ENCODE assay signal across 15 cellular contexts in the genomic region with DNA sequence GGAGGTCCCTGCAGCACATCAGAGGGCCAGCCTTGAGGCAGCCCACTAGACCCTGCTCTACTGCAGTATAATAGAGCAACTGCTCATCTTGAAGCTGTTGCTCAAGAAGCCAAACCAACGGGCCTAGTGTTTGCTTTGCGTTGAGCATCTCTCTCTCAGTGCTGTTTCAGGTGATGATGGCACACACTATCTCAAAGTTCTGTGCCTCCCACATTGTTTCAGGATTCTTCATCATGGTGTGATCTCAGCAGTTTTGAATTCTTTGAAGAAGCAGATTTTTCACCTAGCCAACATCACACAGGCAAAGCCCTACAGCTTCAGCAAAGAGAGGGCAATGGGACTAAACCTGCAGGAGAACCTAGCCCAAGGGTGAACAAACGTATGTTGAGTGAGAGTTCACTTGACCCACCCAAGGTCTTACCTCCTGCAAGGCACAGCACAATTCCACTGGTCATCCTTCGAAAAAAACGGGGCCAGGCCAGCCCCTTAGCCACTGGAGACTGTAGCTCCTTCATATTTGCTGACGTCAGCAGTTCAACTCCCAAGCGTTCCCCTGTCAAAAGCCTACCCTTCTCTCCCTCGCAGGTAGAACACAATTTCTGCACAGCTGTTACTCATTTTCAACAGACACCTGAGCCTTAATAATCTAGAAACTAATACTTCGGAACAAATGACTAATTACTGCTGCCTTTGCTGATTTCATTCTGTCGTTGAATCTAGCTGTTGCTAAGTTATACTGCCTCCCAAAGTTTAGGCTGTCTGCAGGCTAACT. TPM values are rescaled to one million over a fixed set of nuclear protein-coding genes. Genes with fewer than 3 reads are reported as not detected.
DNase-seq lines count a peak whose midpoint lies in the region; TF ChIP-seq lines count a peak whose summit lies in the region.
"Had no signal": no experiment of that assay in that cellular context is flagged by ENCODE, and none has a peak within 500 bp of the region (broad histone marks: within the 10 kb centered on the region; RNA-seq: fewer than 3 reads in every experiment).

No MANE protein-coding gene starts in this region.

- peaks cover 0 to 10% (median 0%) of the 10 kb centered on the region in 6 donors for H3K36me3 ChIP-seq in spleen
- H3K36me3 ChIP-seq: left ventricle myocardium inferior had no signal

- H3K4me1 ChIP-seq in spleen, result peaks cover 0 to 34% (median under 1%) of the 10 kb centered on the region in 6 donors
- H3K4me1 ChIP-seq: left ventricle myocardium inferior, transverse colon had no signal

- H3K4me3 ChIP-seq in GM12865 (ENCODE audit: low read depth, low read length), result no peak overlapping the region
- no peak overlapping the region for H3K4me3 ChIP-seq in choroid plexus epithelial cell (ENCODE audit: low read depth, low read length)
- H3K4me3 ChIP-seq in spleen, result no peak overlapping the region
- H3K4me3 ChIP-seq: left ventricle myocardium inferior, transverse colon had no signal

- 60 to 83% (median 78%) methylated on average over 10 of the region's 10 CpGs for WGBS in spleen, 5 donors

- H3K36me3 Mint-ChIP-seq in CD14-positive monocyte, result peaks cover 8% of the 10 kb centered on the region in 2 donors
- peaks cover 55% of the 10 kb centered on the region for H3K36me3 Mint-ChIP-seq in T-helper 1 cell treated with Interleukin-12 subunit alpha and Interleukin-12 subunit beta and Interleukin-4 antibody, amounts not matched to agents 30 μg/mL and 1 μg/mL, for 36 hours (ENCODE audit: low read depth)

- peaks cover 64% of the 10 kb centered on the region for H3K4me1 Mint-ChIP-seq in CD14-positive monocyte
- peaks cover 40% of the 10 kb centered on the region for H3K4me1 Mint-ChIP-seq in T-helper 1 cell treated with Interleukin-12 subunit alpha and Interleukin-12 subunit beta and Interleukin-4 antibody, amounts not matched to agents 30 μg/mL and 1 μg/mL, for 36 hours (ENCODE audit: low read depth)

- no peaks in the 10 kb centered on the region for H3K27me3 Mint-ChIP-seq in CD14-positive monocyte (ENCODE audit: low read depth in 3 of 3)
- H3K27me3 Mint-ChIP-seq in T-helper 1 cell treated with Interleukin-12 subunit alpha and Interleukin-12 subunit beta and Interleukin-4 antibody, amounts not matched to agents 30 μg/mL and 1 μg/mL, for 36 hours (ENCODE audit: low read depth), result no peaks in the 10 kb centered on the region

- H3K27ac Mint-ChIP-seq in CD14-positive monocyte, result peak overlapping the region; percentile 25 to 88 (median 64)
- H3K27ac Mint-ChIP-seq in T-helper 1 cell treated with Interleukin-12 subunit alpha and Interleukin-12 subunit beta and Interleukin-4 antibody, amounts not matched to agents 30 μg/mL and 1 μg/mL, for 36 hours, result peak overlapping the region; percentile 71

- TF ChIP-seq CTCF in CD14-positive monocyte (IDR thresholded peaks at IDR 0.05), result no peak
- no peak for TF ChIP-seq CTCF in GM12865 (IDR thresholded peaks at IDR 0.05; ENCODE audit: insufficient read depth, low read depth, low read length, missing control alignments)
- no peak for TF ChIP-seq CTCF in choroid plexus epithelial cell (conservative IDR thresholded peaks at IDR 0.05; ENCODE audit: low read depth, low read length)
- no peak for TF ChIP-seq CTCF in spleen (IDR thresholded peaks at IDR 0.05 in 8 of 11, conservative IDR thresholded peaks at IDR 0.05 in 3 of 11)

- no peak for TF ChIP-seq POLR2A in spleen (IDR thresholded peaks at IDR 0.05)

- intact Hi-C loops in CD14-positive monocyte (cut with micrococcal nuclease) (loop anchor here in 1 of 2 donors (2.0 kb wide), 1 partner anchor 14 kb away; no protein-coding TSS in a partner anchor), spleen (cut with DNase I; ENCODE audit: low total_unique reads) (no loop called here)

- H3K4me3 Mint-ChIP-seq in CD14-positive monocyte, result peak overlapping the region; percentile 7 to 78
- H3K4me3 Mint-ChIP-seq in T-helper 1 cell treated with Interleukin-12 subunit alpha and Interleukin-12 subunit beta and Interleukin-4 antibody, amounts not matched to agents 30 μg/mL and 1 μg/mL, for 36 hours, result no peak overlapping the region

- H3K9me3 ChIP-seq in spleen, result no peaks in the 10 kb centered on the region
- H3K9me3 ChIP-seq: left ventricle myocardium inferior, transverse colon had no signal

- no peaks in the 10 kb centered on the region for H3K27me3 ChIP-seq in spleen (replicated peaks in 1 of 7)
- H3K27me3 ChIP-seq: transverse colon had no signal

- no peak for DNase-seq in CD14-positive monocyte (ENCODE audit: low spot score)
- DNase-seq in GM12865 (ENCODE audit: low read depth), result peak; percentile 14
- DNase-seq in choroid plexus epithelial cell (ENCODE audit: low read depth), result peak; percentile 19
- DNase-seq in NCI-H774 (lab: John Stamatoyannopoulos, UW), result no peak
- DNase-seq in Ammon's horn (ENCODE audit: low spot score), result no peak
- DNase-seq in DMS114 treated with DMSO at 0.1 percent for 48 hours (lab: John Stamatoyannopoulos, UW; ENCODE audit: unreplicated experiment), result no peak
- DNase-seq in spleen, result no peak
- DNase-seq: C1 segment of cervical spinal cord; effector CD8-positive, alpha-beta T cell; left ventricle myocardium inferior; NCI-H1436; NCI-H446 treated with DMSO at 0.1 percent for 48 hours; transverse colon; WERI-Rb-1 had no signal

- no peaks in the 10 kb centered on the region for H3K9me3 Mint-ChIP-seq in CD14-positive monocyte
- H3K9me3 Mint-ChIP-seq in T-helper 1 cell treated with Interleukin-12 subunit alpha and Interleukin-12 subunit beta and Interleukin-4 antibody, amounts not matched to agents 30 μg/mL and 1 μg/mL, for 36 hours, result no peaks in the 10 kb centered on the region

- H3K27ac ChIP-seq in spleen, result peak overlapping the region in 1 of 8 donors; percentile 67
- H3K27ac ChIP-seq: left ventricle myocardium inferior, transverse colon, WERI-Rb-1 had no signal

RNA-seq across cellular contexts. Expression of a gene that starts 15.8 kb away (rescaled TPM):
- polyA plus RNA-seq in CD14-positive monocyte (1 to 10 TPM; 1.7 to 2.2 TPM), spleen (1 to 10 TPM in 1 of 3 donors, under 1 TPM in 2; 0.45 to 1.3 (median 0.87) TPM)
- 1 to 10 TPM in 6 of 7 donors, under 1 TPM in 1; 0.94 to 6.6 (median 3.1) TPM for total RNA-seq in spleen

Comparison
In these comparisons a context has a peak if more than half of its experiments do, and no peak if none do; other contexts are left out.
1. DNase-seq: peak in GM12865 (single experiment) and choroid plexus epithelial cell (single experiment); none in CD14-positive monocyte (single experiment), NCI-H774 (single experiment), Ammon's horn (single experiment), DMS114 treated with DMSO at 0.1 percent for 48 hours (single experiment) and spleen (single experiment).